1 cellular context compared by ENCODE assay signal in genomic region chr20:33672426-33673114, GRCh38.
TF ChIP-seq lines count a peak whose summit lies in the region.

No MANE protein-coding gene starts in this region.

TF ChIP-seq in SK-N-SH treated with all-trans-retinoic acid at 6 μM for 48 hours, 23 proteins besides CTCF, POLR2A, EP300 and RAD21 (continued from another document):
- no peak for TF ChIP-seq PPARA (CRISPR knock-in tag; IDR thresholded peaks at IDR 0.05; ENCODE audit: borderline replicate concordance)
- TF ChIP-seq RARB (CRISPR knock-in tag; IDR thresholded peaks at IDR 0.05), result no peak
- TF ChIP-seq ZNF565 (CRISPR knock-in tag; conservative IDR thresholded peaks at IDR 0.05; ENCODE audit: low read depth), result no peak
- no peak for TF ChIP-seq GLIS3 (CRISPR knock-in tag; IDR thresholded peaks at IDR 0.05)
- no peak for TF ChIP-seq ZFP30 (CRISPR knock-in tag; IDR thresholded peaks at IDR 0.05)
- TF ChIP-seq TSHZ2 (CRISPR knock-in tag; IDR thresholded peaks at IDR 0.05), result no peak
- no peak for TF ChIP-seq SNAI2 (CRISPR knock-in tag; IDR thresholded peaks at IDR 0.05)
- TF ChIP-seq CSRNP3 (CRISPR knock-in tag; IDR thresholded peaks at IDR 0.05), result no peak
- TF ChIP-seq ISL1 (CRISPR knock-in tag; IDR thresholded peaks at IDR 0.05), result no peak
- TF ChIP-seq CREB5 (CRISPR knock-in tag; IDR thresholded peaks at IDR 0.05; ENCODE audit: low read depth), result no peak
- no peak for TF ChIP-seq CSDC2 (CRISPR knock-in tag; IDR thresholded peaks at IDR 0.05)
- no peak for TF ChIP-seq TCF4 (CRISPR knock-in tag; IDR thresholded peaks at IDR 0.05; ENCODE audit: borderline replicate concordance)
